ENCODE assay signal across 16 cellular contexts in the genomic region with DNA sequence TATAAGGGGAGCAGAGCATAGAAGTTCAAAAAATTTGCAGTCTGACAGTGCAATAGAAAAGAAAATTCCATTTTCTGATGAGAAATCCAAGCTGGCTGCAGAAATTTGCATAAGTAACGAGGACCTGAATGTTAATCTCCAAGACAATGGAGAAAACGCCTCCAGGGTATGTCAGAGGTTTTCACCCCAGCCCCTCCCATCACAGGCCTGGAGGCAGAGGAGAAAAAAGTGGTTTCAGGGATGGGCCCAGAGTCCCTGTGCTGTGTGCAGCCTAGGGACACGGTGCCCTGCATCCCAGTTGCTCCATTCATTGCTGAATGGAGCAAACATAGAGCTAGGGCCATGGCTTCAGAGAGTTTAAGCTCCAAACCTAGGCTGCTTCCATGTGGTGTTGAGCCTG.
DNase-seq lines count a peak whose midpoint lies in the region; ATAC-seq, FAIRE-seq and TF ChIP-seq lines count a peak whose summit lies in the region.
"Had no signal": no experiment of that assay in that cellular context is flagged by ENCODE, and none has a peak within 500 bp of the region (broad histone marks: within the 10 kb centered on the region; RNA-seq: fewer than 3 reads in every experiment).

No MANE protein-coding gene starts in this region.

- no peak overlapping the region for H3K14ac ChIP-seq in H9 (ENCODE audit: insufficient read depth, low read length)
- no peak overlapping the region for H3K14ac ChIP-seq in H1 (ENCODE audit: insufficient read length)

- H3K56ac ChIP-seq in H9 (ENCODE audit: insufficient read length, low read depth, low read length) (no peak overlapping the region), H1 (replicated peaks; ENCODE audit: insufficient read length, low read depth, low read length) (no peak overlapping the region)

- no peaks in the 10 kb centered on the region for H3K36me3 ChIP-seq in H1 (ENCODE audit: control insufficient read depth in 2 of 4, insufficient read depth in 4 of 4, low read length in 3 of 4)
- no peaks in the 10 kb centered on the region for H3K36me3 ChIP-seq in hepatocyte (replicated peaks; ENCODE audit: insufficient read depth, low read depth)
- H3K36me3 ChIP-seq: HAP-1 had no signal

- H3K27ac Mint-ChIP-seq in H9: peak overlapping the region in 2 of 3 experiments; percentile 17 to 27; a peak in 1 of 7 replicates
- no peak overlapping the region for H3K27ac Mint-ChIP-seq in activated CD4-positive, alpha-beta memory T cell treated with anti-CD3 and anti-CD28 coated beads for 36 hours
- H3K27ac Mint-ChIP-seq: CD4-positive, alpha-beta memory T cell; HFFc6 had no signal

- H4K5ac ChIP-seq in H9 (ENCODE audit: insufficient read length, low read depth, low read length) (no peak overlapping the region), H1 (ENCODE audit: insufficient read length, low read depth, low read length) (no peak overlapping the region)

- no peak overlapping the region for H2BK12ac ChIP-seq in H9 (ENCODE audit: insufficient read length, low read depth, low read length)
- no peak overlapping the region for H2BK12ac ChIP-seq in H1 (ENCODE audit: low read depth, low read length)

- peaks cover 4% of the 10 kb centered on the region; the same call in 1 of the 2 replicates for H3K4me1 ChIP-seq in H9 (ENCODE audit: insufficient read depth, low read length)
- H3K4me1 ChIP-seq in H1 (replicated peaks in 1 of 4; ENCODE audit: control insufficient read depth in 3 of 4, insufficient read depth in 4 of 4, low read length in 3 of 4): peaks cover 0 to 6% (median 4%) of the 10 kb centered on the region in 4 experiments; a peak in 4 of 7 replicates
- peaks cover 16% of the 10 kb centered on the region for H3K4me1 ChIP-seq in hepatocyte (ENCODE audit: insufficient read depth)
- H3K4me1 ChIP-seq in right cardiac atrium (ENCODE audit: control insufficient read depth, insufficient read depth, low read length): no peaks in the 10 kb centered on the region
- H3K4me1 ChIP-seq: HAP-1 had no signal

- H3T11ph ChIP-seq in H9 (ENCODE audit: low read length): no peak overlapping the region

- peaks cover 11 to 22% of the 10 kb centered on the region in 2 experiments for H3K4me1 Mint-ChIP-seq in H9
- H3K4me1 Mint-ChIP-seq in activated CD4-positive, alpha-beta memory T cell treated with anti-CD3 and anti-CD28 coated beads for 36 hours (ENCODE audit: low read depth): no peaks in the 10 kb centered on the region
- H3K4me1 Mint-ChIP-seq: CD4-positive, alpha-beta memory T cell had no signal

- H3K4me3 ChIP-seq in H1 (ENCODE audit: extremely low read depth in 1 of 4, insufficient read depth in 2 of 4, low read depth in 3 of 4, low read length in 4 of 4): no peak overlapping the region
- H3K4me3 ChIP-seq in hepatocyte: no peak overlapping the region
- no peak overlapping the region for H3K4me3 ChIP-seq in right cardiac atrium (ENCODE audit: low read length)
- H3K4me3 ChIP-seq: HAP-1 had no signal

- no peak for TF ChIP-seq EP300 in H1 (IDR thresholded peaks at IDR 0.05; ENCODE audit: borderline replicate concordance in 1 of 2, low read depth in 2 of 2, low read length in 2 of 2)

- no peaks in the 10 kb centered on the region for H3K27me3 ChIP-seq in H9 (ENCODE audit: insufficient read depth, low read length)
- H3K27me3 ChIP-seq in H1 (replicated peaks in 1 of 4; ENCODE audit: control insufficient read depth in 3 of 4, extremely low read depth in 1 of 4, insufficient read depth in 3 of 4, low read length in 3 of 4): no peaks in the 10 kb centered on the region
- no peaks in the 10 kb centered on the region for H3K27me3 ChIP-seq in hepatocyte
- no peaks in the 10 kb centered on the region for H3K27me3 ChIP-seq in right cardiac atrium (ENCODE audit: control insufficient read depth, insufficient read depth)

- peak; percentile 52 for DNase-seq in H9
- DNase-seq in H1 (ENCODE audit: low read depth in 1 of 2, low spot score in 2 of 2): no peak
- DNase-seq in hepatocyte (ENCODE audit: low spot score): no peak
- DNase-seq in NCI-H146 (lab: John Stamatoyannopoulos, UW): no peak
- DNase-seq in right cardiac atrium: no peak
- no peak for DNase-seq in Right ventricle myocardium inferior (ENCODE audit: missing footprints)
- no peak for DNase-seq in activated CD4-positive, alpha-beta memory T cell treated with anti-CD3 and anti-CD28 coated beads for 36 hours
- DNase-seq: C1 segment of cervical spinal cord; Calu3; CD4-positive, alpha-beta memory T cell; COR-L47; DMS79 treated with DMSO at 0.1 percent for 48 hours; HFFc6 had no signal

- H3K27ac ChIP-seq in H9 (ENCODE audit: insufficient read length, low read depth, low read length) (no peak overlapping the region), H1 (ENCODE audit: low read depth, low read length) (no peak overlapping the region), hepatocyte (peak overlapping the region; percentile 78), right cardiac atrium (ENCODE audit: low read length) (no peak overlapping the region)

- no peak overlapping the region for H2BK15ac ChIP-seq in H9 (ENCODE audit: low read depth, low read length)
- no peak overlapping the region for H2BK15ac ChIP-seq in H1 (ENCODE audit: low read length)

- H4K20me1 ChIP-seq in H9 (ENCODE audit: control insufficient read depth, insufficient read depth, insufficient read length) (no peaks in the 10 kb centered on the region), H1 (replicated peaks in 1 of 2; ENCODE audit: control insufficient read depth in 1 of 2, insufficient read depth in 2 of 2, low read length in 2 of 2) (no peaks in the 10 kb centered on the region), hepatocyte (ENCODE audit: insufficient read depth, poor library complexity, severe bottlenecking) (no peaks in the 10 kb centered on the region)

- H3K9me3 ChIP-seq in H9 (ENCODE audit: control insufficient read depth, low read depth, low read length) (no peaks in the 10 kb centered on the region), H1 (ENCODE audit: insufficient read depth in 2 of 2, low read depth in 1 of 2, low read length in 1 of 2) (peaks cover 0 to 7% of the 10 kb centered on the region in 2 experiments; a peak in 1 of 4 replicates), hepatocyte (ENCODE audit: low read depth) (no peaks in the 10 kb centered on the region), right cardiac atrium (ENCODE audit: control insufficient read depth, low read length) (peaks cover 3% of the 10 kb centered on the region)
- H3K9me3 ChIP-seq: HAP-1 had no signal

- H3K9ac ChIP-seq in H9 (ENCODE audit: extremely low read depth, insufficient read length, low read length) (no peak overlapping the region), H1 (replicated peaks in 1 of 4; ENCODE audit: extremely low read depth in 1 of 4, low read depth in 3 of 4, low read length in 3 of 4) (no peak overlapping the region)

- CTCF ChIA-PET in H1 (lab: Charles Lee; ENCODE audit: partially characterized antibody): interaction anchor here (0.8 to 1.0 kb wide), 2 partner anchors 74 to 84 kb away, joined by 3 to 4 read pairs; no protein-coding TSS in a partner anchor
- CTCF ChIA-PET in activated CD4-positive, alpha-beta memory T cell treated with anti-CD3 and anti-CD28 coated beads for 36 hours (lab: Charles Lee): no interaction called here

- WGBS in H9 (ENCODE audit: extremely low coverage, insufficient read length, low lambda C conversion rate): no CpG with 5 or more reads among the region's 3 CpGs
- 85% methylated on average over 3 of the region's 3 CpGs; no CpG with 5 or more reads in 1 of the 2 experiments for WGBS in H1 (ENCODE audit: extremely low coverage in 1 of 2, insufficient coverage in 1 of 2, insufficient read length in 1 of 2, insufficient replicate concordance in 2 of 2, low coverage in 1 of 2, low lambda C conversion rate in 2 of 2, missing lambda C conversion rate in 1 of 2), 2 experiments
- WGBS in hepatocyte (ENCODE audit: low lambda C conversion rate, missing lambda C conversion rate): 91% methylated on average over 3 of the region's 3 CpGs
- WGBS in right cardiac atrium: 64% methylated on average over 3 of the region's 3 CpGs

- H2BK20ac ChIP-seq in H9 (ENCODE audit: low read depth, low read length, poor library complexity, severe bottlenecking) (no peak overlapping the region), H1 (ENCODE audit: low read length) (peak overlapping the region; percentile 32; the same call in 1 of the 2 replicates)

- H4K8ac ChIP-seq in H9 (replicated peaks; ENCODE audit: insufficient read length, low read depth, low read length) (no peak overlapping the region), H1 (ENCODE audit: extremely low read depth, insufficient read depth, low read length) (no peak overlapping the region)

- TF ChIP-seq CTCF in H9 (conservative IDR thresholded peaks at IDR 0.05) (no peak), H1 (IDR thresholded peaks at IDR 0.05; ENCODE audit: control extremely low read depth in 1 of 3, insufficient read depth in 1 of 3, low read depth in 1 of 3, low read length in 3 of 3) (no peak), hepatocyte (IDR thresholded peaks at IDR 0.05; ENCODE audit: poor library complexity) (no peak)

- ATAC-seq in right cardiac atrium (no peak), Right ventricle myocardium inferior (no peak)

- H3K18ac ChIP-seq in H9 (ENCODE audit: insufficient read length, low read depth, low read length) (no peak overlapping the region), H1 (ENCODE audit: extremely low read depth, low read length) (no peak overlapping the region)

- no peak overlapping the region for H3K4me3 Mint-ChIP-seq in H9
- H3K4me3 Mint-ChIP-seq in activated CD4-positive, alpha-beta memory T cell treated with anti-CD3 and anti-CD28 coated beads for 36 hours: no peak overlapping the region
- H3K4me3 Mint-ChIP-seq: HFFc6 had no signal

- H2BK5ac ChIP-seq in H9 (ENCODE audit: insufficient read length, low read length): no peak overlapping the region
- H2BK5ac ChIP-seq in H1 (ENCODE audit: low read depth, low read length): no peak overlapping the region

- no peaks in the 10 kb centered on the region for H3K9me2 ChIP-seq in hepatocyte (replicated peaks; ENCODE audit: insufficient read depth)

- H3K23me2 ChIP-seq in H9 (ENCODE audit: insufficient read length, low read depth, low read length, poor library complexity, severe bottlenecking) (no peaks in the 10 kb centered on the region), H1 (ENCODE audit: low read depth, low read length) (no peaks in the 10 kb centered on the region)

- H2AFZ ChIP-seq in H9 (ENCODE audit: low read length): no peak overlapping the region
- no peak overlapping the region for H2AFZ ChIP-seq in H1 (ENCODE audit: low read length)
- H2AFZ ChIP-seq in hepatocyte: no peak overlapping the region

- H2AK5ac ChIP-seq in H9 (ENCODE audit: insufficient read length, low read length): no peak overlapping the region
- no peak overlapping the region for H2AK5ac ChIP-seq in H1 (ENCODE audit: low read depth, low read length)

- H3K79me1 ChIP-seq in H9 (ENCODE audit: insufficient read depth, low read depth, low read length, poor library complexity, severe bottlenecking): no peaks in the 10 kb centered on the region
- H3K79me1 ChIP-seq in H1 (ENCODE audit: low read depth, low read length): no peaks in the 10 kb centered on the region

- no peaks in the 10 kb centered on the region for H3K79me2 ChIP-seq in H9 (ENCODE audit: insufficient read depth, low read length)
- H3K79me2 ChIP-seq in H1 (ENCODE audit: control insufficient read depth in 1 of 2, insufficient read depth in 2 of 2, low read length in 2 of 2): no peaks in the 10 kb centered on the region
- no peaks in the 10 kb centered on the region for H3K79me2 ChIP-seq in hepatocyte

- H3K4me2 ChIP-seq in H9 (ENCODE audit: insufficient read depth, insufficient read length, low read length) (no peak overlapping the region), H1 (ENCODE audit: insufficient read depth in 1 of 2, low read depth in 2 of 2, low read length in 2 of 2) (no peak overlapping the region), hepatocyte (no peak overlapping the region)

- intact Hi-C loops in right cardiac atrium (cut with DNase I) (no loop called here), Right ventricle myocardium inferior (cut with DNase I) (no loop called here)
- intact Hi-C loops in activated CD4-positive, alpha-beta memory T cell treated with anti-CD3 and anti-CD28 coated beads for 36 hours (cut with micrococcal nuclease): no loop called here

- POLR2A ChIA-PET in H1 (lab: Charles Lee; ENCODE audit: partially characterized antibody): no interaction called here
- POLR2A ChIA-PET in activated CD4-positive, alpha-beta memory T cell treated with anti-CD3 and anti-CD28 coated beads for 36 hours (lab: Charles Lee): no interaction called here

- no peak overlapping the region for H3K23ac ChIP-seq in H9 (ENCODE audit: insufficient read length, low read depth, low read length)
- H3K23ac ChIP-seq in H1 (ENCODE audit: insufficient read length): no peak overlapping the region

- no peak overlapping the region for H2BK120ac ChIP-seq in H9 (ENCODE audit: low read depth, low read length, poor library complexity, severe bottlenecking)
- no peak overlapping the region for H2BK120ac ChIP-seq in H1 (replicated peaks; ENCODE audit: low read depth, low read length)

- H3K4ac ChIP-seq in H9 (ENCODE audit: low read depth, low read length): no peak overlapping the region
- H3K4ac ChIP-seq in H1 (replicated peaks; ENCODE audit: insufficient read length, low read depth, low read length): no peak overlapping the region

- no peak for FAIRE-seq in H1 (lab: Jason Lieb, UNC)
- FAIRE-seq: G401.6, GM12892 had no signal

- H3K27me3 Mint-ChIP-seq in H9 (ENCODE audit: low read depth): no peaks in the 10 kb centered on the region
- no peaks in the 10 kb centered on the region for H3K27me3 Mint-ChIP-seq in activated CD4-positive, alpha-beta memory T cell treated with anti-CD3 and anti-CD28 coated beads for 36 hours
- H3K27me3 Mint-ChIP-seq: CD4-positive, alpha-beta memory T cell had no signal

- peaks cover 17 to 30% of the 10 kb centered on the region in 2 experiments for H3K9me3 Mint-ChIP-seq in H9
- peaks cover 26% of the 10 kb centered on the region for H3K9me3 Mint-ChIP-seq in activated CD4-positive, alpha-beta memory T cell treated with anti-CD3 and anti-CD28 coated beads for 36 hours

- no peak for TF ChIP-seq POLR2A in H1 (IDR thresholded peaks at IDR 0.05; ENCODE audit: control extremely low read depth in 1 of 2, low read depth in 2 of 2, low read length in 2 of 2)

- peaks cover 10 to 28% (median 26%) of the 10 kb centered on the region in 3 experiments for H3K36me3 Mint-ChIP-seq in H9 (ENCODE audit: insufficient read depth in 1 of 3, low read depth in 3 of 3)
- H3K36me3 Mint-ChIP-seq in activated CD4-positive, alpha-beta memory T cell treated with anti-CD3 and anti-CD28 coated beads for 36 hours: no peaks in the 10 kb centered on the region
- H3K36me3 Mint-ChIP-seq: CD4-positive, alpha-beta memory T cell had no signal

- H4K91ac ChIP-seq in H9 (ENCODE audit: insufficient read length, low read depth, low read length): no peak overlapping the region
- peak overlapping the region; percentile 45 for H4K91ac ChIP-seq in H1 (replicated peaks; ENCODE audit: insufficient read length, low read length)

- no peak for TF ChIP-seq RAD21 in H1 (IDR thresholded peaks at IDR 0.05 in 1 of 2, conservative IDR thresholded peaks at IDR 0.05 in 1 of 2; ENCODE audit: low read depth in 2 of 2, low read length in 2 of 2)
